In genomic region chr7:127379642-127380041, GRCh38 we compare ENCODE assay signal across 10 cellular contexts.
"Had no signal": no experiment of that assay in that cellular context is flagged by ENCODE, and none has a peak within 500 bp of the region (broad histone marks: within the 10 kb centered on the region; RNA-seq: fewer than 3 reads in every experiment).

No MANE protein-coding gene starts in this region.

- H3K36me3 Mint-ChIP-seq: WTC11 had no signal

- H3K4me3 Mint-ChIP-seq: activated CD4-positive, alpha-beta T cell treated with anti-CD3 and anti-CD28 coated beads, Interleukin-2, amount 10 ng/mL, durations not matched to agents 24 days and 14 days; WTC11 had no signal

- H3K27ac Mint-ChIP-seq: activated CD4-positive, alpha-beta T cell treated with anti-CD3 and anti-CD28 coated beads, Interleukin-2, amount 10 ng/mL, durations not matched to agents 24 days and 14 days; WTC11 had no signal

- DNase-seq: activated CD4-positive, alpha-beta T cell treated with anti-CD3 and anti-CD28 coated beads, Interleukin-2, amount 10 ng/mL, durations not matched to agents 24 days and 14 days; activated naive CD4-positive, alpha-beta T cell; dorsolateral prefrontal cortex; islet precursor cell; midbrain; stimulated activated CD4-positive, alpha-beta T cell treated with anti-CD3 and anti-CD28 coated beads, Interleukin-12 subunit alpha, Interleukin-12 subunit beta, amount 100 ng/mL, for 4 hours; stimulated activated naive CD4-positive, alpha-beta T cell; transverse colon had no signal

- H3K9me3 ChIP-seq: transverse colon, vagina had no signal

- H3K9me3 Mint-ChIP-seq: activated CD4-positive, alpha-beta T cell treated with anti-CD3 and anti-CD28 coated beads, Interleukin-2, amount 10 ng/mL, durations not matched to agents 24 days and 14 days; WTC11 had no signal

- ATAC-seq: WTC11 had no signal

- H3K27me3 Mint-ChIP-seq: activated CD4-positive, alpha-beta T cell treated with anti-CD3 and anti-CD28 coated beads, Interleukin-2, amount 10 ng/mL, durations not matched to agents 24 days and 14 days had no signal
